23 cellular contexts compared by ENCODE assay signal in the genomic region with DNA sequence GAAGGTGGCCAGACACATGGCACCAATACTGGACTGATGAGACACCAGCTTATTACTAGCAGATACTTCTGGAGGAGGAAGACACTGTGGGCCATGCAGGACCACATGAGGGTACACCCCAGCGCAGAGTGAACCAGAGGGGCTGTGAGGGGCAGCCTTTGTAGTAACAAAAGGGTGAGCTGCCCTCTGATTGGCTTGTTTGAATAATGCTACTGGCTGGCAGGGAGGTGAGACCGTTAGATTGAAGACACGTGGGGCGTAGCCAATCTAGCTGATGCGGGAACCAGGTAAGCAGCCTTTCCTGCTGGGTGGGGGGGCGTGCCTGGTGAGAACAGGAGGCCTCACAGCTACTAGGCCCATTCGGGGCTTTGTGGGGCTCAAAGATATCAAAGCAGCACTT.
A peak's percentile ranks its signal among the peaks of the same experiment; 100 is the strongest.
DNase-seq lines count a peak whose midpoint lies in the region; TF ChIP-seq lines count a peak whose summit lies in the region.
"Had no signal": no experiment of that assay in that cellular context is flagged by ENCODE, and none has a peak within 500 bp of the region (broad histone marks: within the 10 kb centered on the region; RNA-seq: fewer than 3 reads in every experiment).

No MANE protein-coding gene starts in this region.

- DNase-seq in osteoblast (ENCODE audit: insufficient read length, low spot score, missing footprints), result peak; percentile 30
- DNase-seq in endothelial cell (ENCODE audit: low spot score), result no peak
- DNase-seq in iPS-NIHi11 (ENCODE audit: low spot score), result no peak
- no peak for DNase-seq in type B pancreatic cell (ENCODE audit: extremely low spot score, unreplicated experiment)
- DNase-seq: CD8-positive, alpha-beta memory T cell; DMS 273 treated with DMSO at 0.1 percent for 48 hours; DMS79; GF-D8; HCEC 1CT; KBM-7; MV-4-11; NCI-H1105; NCI-H1436 treated with DMSO at 0.1 percent for 48 hours; NCI-H2029; NCI-H2227 treated with DMSO at 0.1 percent for 48 hours; NCI-H510A; RPMI8226; SHP77; T-cell had no signal

- H3K27me3 Mint-ChIP-seq in brain, result peaks cover 23% of the 10 kb centered on the region
- H3K27me3 Mint-ChIP-seq in endothelial cell (ENCODE audit: unreplicated experiment), result peaks cover 3% of the 10 kb centered on the region
- H3K27me3 Mint-ChIP-seq in type B pancreatic cell, result peaks cover 18% of the 10 kb centered on the region

- TF ChIP-seq CTCF in DOHH2 (IDR thresholded peaks at IDR 0.05; ENCODE audit: low read depth, low read length, poor library complexity, severe bottlenecking) (no peak), brain (conservative IDR thresholded peaks at IDR 0.05) (no peak), osteoblast (IDR thresholded peaks at IDR 0.05; ENCODE audit: extremely low read depth, low read depth, low read length) (no peak), endothelial cell (IDR thresholded peaks at IDR 0.05; ENCODE audit: unreplicated experiment) (no peak), type B pancreatic cell (conservative IDR thresholded peaks at IDR 0.05) (no peak)

- TF ChIP-seq EP300 in Ishikawa (IDR thresholded peaks at IDR 0.05; ENCODE audit: borderline replicate concordance), result no peak

- H3K79me2 ChIP-seq in DOHH2 (ENCODE audit: control insufficient read depth, low read length) (peaks cover 21% of the 10 kb centered on the region), osteoblast (ENCODE audit: insufficient read depth, low read length) (no peaks in the 10 kb centered on the region)

- H3K36me3 ChIP-seq in DOHH2 (ENCODE audit: control insufficient read depth, low read length), result no peaks in the 10 kb centered on the region
- no peaks in the 10 kb centered on the region for H3K36me3 ChIP-seq in osteoblast (ENCODE audit: insufficient read depth, low read length)

- peaks cover 28% of the 10 kb centered on the region for H3F3A ChIP-seq in DOHH2 (ENCODE audit: control insufficient read depth, insufficient read depth)

- no peaks in the 10 kb centered on the region for H4K20me1 ChIP-seq in DOHH2 (ENCODE audit: control insufficient read depth, insufficient read depth, low read depth, low read length)
- no peaks in the 10 kb centered on the region for H4K20me1 ChIP-seq in osteoblast (ENCODE audit: insufficient read depth, low read length)

- H3K27ac ChIP-seq in DOHH2 (ENCODE audit: low read depth, low read length) (peak overlapping the region; percentile 97), osteoblast (ENCODE audit: low read depth, low read length) (no peak overlapping the region)

- H3K9me3 Mint-ChIP-seq in brain (peaks cover 0 to 7% (median 0%) of the 10 kb centered on the region in 5 experiments), endothelial cell (ENCODE audit: unreplicated experiment) (no peaks in the 10 kb centered on the region), type B pancreatic cell (no peaks in the 10 kb centered on the region)
- H3K9me3 Mint-ChIP-seq: T-cell had no signal

- no peaks in the 10 kb centered on the region for H3K9me2 ChIP-seq in DOHH2 (replicated peaks; ENCODE audit: control insufficient read depth, low read length)

- H3K36me3 Mint-ChIP-seq in brain, result no peaks in the 10 kb centered on the region
- H3K36me3 Mint-ChIP-seq in endothelial cell (ENCODE audit: low read depth, unreplicated experiment), result no peaks in the 10 kb centered on the region
- H3K36me3 Mint-ChIP-seq in type B pancreatic cell, result no peaks in the 10 kb centered on the region
- H3K36me3 Mint-ChIP-seq: CD14-positive monocyte; CD8-positive, alpha-beta memory T cell; T-cell had no signal

- no peak for TF ChIP-seq RAD21 in Ishikawa (IDR thresholded peaks at IDR 0.05; ENCODE audit: low read depth)

- no peak overlapping the region for H3K4me3 Mint-ChIP-seq in brain
- no peak overlapping the region for H3K4me3 Mint-ChIP-seq in endothelial cell (ENCODE audit: unreplicated experiment)
- H3K4me3 Mint-ChIP-seq in type B pancreatic cell, result no peak overlapping the region
- H3K4me3 Mint-ChIP-seq: CD8-positive, alpha-beta memory T cell; T-cell had no signal

- H3K4me1 Mint-ChIP-seq in brain (peaks cover 51% of the 10 kb centered on the region), endothelial cell (ENCODE audit: unreplicated experiment) (no peaks in the 10 kb centered on the region), type B pancreatic cell (ENCODE audit: unreplicated experiment) (peaks cover 26% of the 10 kb centered on the region)
- H3K4me1 Mint-ChIP-seq: CD8-positive, alpha-beta memory T cell; T-cell had no signal

- peaks cover 70% of the 10 kb centered on the region for H3K4me1 ChIP-seq in DOHH2 (ENCODE audit: control insufficient read depth, low read length)
- H3K4me1 ChIP-seq in osteoblast (ENCODE audit: insufficient read depth, low read length), result no peaks in the 10 kb centered on the region

- H3K4me3 ChIP-seq in DOHH2 (ENCODE audit: low read length), result peak overlapping the region; percentile 85
- H3K4me3 ChIP-seq in osteoblast (ENCODE audit: insufficient read depth, low read length), result no peak overlapping the region

- no peaks in the 10 kb centered on the region for H3K27me3 ChIP-seq in DOHH2 (ENCODE audit: control insufficient read depth, low read length)
- H3K27me3 ChIP-seq in osteoblast (ENCODE audit: insufficient read depth, low read length), result peaks cover 36% of the 10 kb centered on the region

- no peak overlapping the region for H2AFZ ChIP-seq in osteoblast (ENCODE audit: low read length)

- H3K27ac Mint-ChIP-seq in brain, result peak overlapping the region in 3 of 5 experiments; percentile 5 to 95 (median 88)
- H3K27ac Mint-ChIP-seq in endothelial cell (ENCODE audit: unreplicated experiment), result no peak overlapping the region
- H3K27ac Mint-ChIP-seq in type B pancreatic cell, result no peak overlapping the region
- H3K27ac Mint-ChIP-seq: CD14-positive monocyte, T-cell had no signal

- H3K4me2 ChIP-seq in DOHH2 (ENCODE audit: low read length) (peak overlapping the region; percentile 97), osteoblast (ENCODE audit: insufficient read depth, low read length) (no peak overlapping the region)

- H3K9me3 ChIP-seq in DOHH2 (ENCODE audit: control insufficient read depth, insufficient read depth, low read length), result no peaks in the 10 kb centered on the region
- no peaks in the 10 kb centered on the region for H3K9me3 ChIP-seq in osteoblast (ENCODE audit: low read depth, low read length)

TF ChIP-seq in Ishikawa, 13 proteins besides CTCF, POLR2A, EP300 and RAD21:
- TF ChIP-seq FOXM1 (IDR thresholded peaks at IDR 0.05; ENCODE audit: borderline replicate concordance, low read depth), result peak; percentile 20; the same call in 1 of the 2 replicates
- TF ChIP-seq CEBPB (IDR thresholded peaks at IDR 0.05), result no peak

Comparison
In these comparisons a context has a peak if more than half of its experiments do, and no peak if none do; other contexts are left out.
1. H3K27ac Mint-ChIP-seq: peak in brain (3 of 5); none in endothelial cell (single experiment) and type B pancreatic cell (single experiment).